Comparison of ENCODE assay signal across 8 cellular contexts in genomic region chr7:127504715-127505114, GRCh38.
DNase-seq lines count a peak whose midpoint lies in the region; ATAC-seq, FAIRE-seq and TF ChIP-seq lines count a peak whose summit lies in the region.

No MANE protein-coding gene starts in this region.

- H3K23ac ChIP-seq in H1 (ENCODE audit: insufficient read length): no peak overlapping the region
- H3K23ac ChIP-seq in neuronal stem cell (ENCODE audit: low read depth, low read length, poor library complexity): no peak overlapping the region

- peak; percentile 0 for DNase-seq in stimulated activated CD4-positive, alpha-beta T cell treated with anti-CD3 and anti-CD28 coated beads, Interleukin-12 subunit alpha, Interleukin-12 subunit beta, amount 100 ng/mL, for 4 hours
- no peak for DNase-seq in stimulated activated CD4-positive, alpha-beta T cell treated with anti-CD3 and anti-CD28 coated beads, Interleukin-1b, Interleukin-23, amount 100 ng/mL, for 48 hours
- DNase-seq in RPMI7951 (ENCODE audit: low read depth) (peak; percentile 28), H1 (ENCODE audit: low read depth in 1 of 2, low spot score in 2 of 2) (peak; percentile 23 to 74), retinal pigment epithelial cell (ENCODE audit: low read depth) (no peak), neuronal stem cell (ENCODE audit: low spot score) (no peak), midbrain (lab: John Stamatoyannopoulos, UW) (no peak)

- H3K9ac ChIP-seq in H1 (replicated peaks in 1 of 4; ENCODE audit: extremely low read depth in 1 of 4, low read depth in 3 of 4, low read length in 3 of 4): no peak overlapping the region
- H3K9ac ChIP-seq in neuronal stem cell (ENCODE audit: low read depth, low read length, poor library complexity): no peak overlapping the region

- no peak overlapping the region for H3K4ac ChIP-seq in H1 (replicated peaks; ENCODE audit: insufficient read length, low read depth, low read length)
- no peak overlapping the region for H3K4ac ChIP-seq in neuronal stem cell (ENCODE audit: low read length)

- H3K56ac ChIP-seq in H1 (replicated peaks; ENCODE audit: insufficient read length, low read depth, low read length): no peak overlapping the region

- WGBS in H1 (ENCODE audit: extremely low coverage in 1 of 2, insufficient coverage in 1 of 2, insufficient read length in 1 of 2, insufficient replicate concordance in 2 of 2, low coverage in 1 of 2, low lambda C conversion rate in 2 of 2, missing lambda C conversion rate in 1 of 2), 2 experiments: 34% methylated on average over 4 of the region's 4 CpGs; no CpG with 5 or more reads in 1 of the 2 experiments
- no CpG with 5 or more reads among the region's 4 CpGs for WGBS in neuronal stem cell (ENCODE audit: extremely low coverage in 2 of 2, insufficient read length in 2 of 2, insufficient replicate concordance in 1 of 2), 2 donors

- H4K8ac ChIP-seq in H1 (ENCODE audit: extremely low read depth, insufficient read depth, low read length): no peak overlapping the region
- H4K8ac ChIP-seq in neuronal stem cell (ENCODE audit: low read depth, low read length): no peak overlapping the region

- H4K20me1 ChIP-seq in H1 (replicated peaks in 1 of 2; ENCODE audit: control insufficient read depth in 1 of 2, insufficient read depth in 2 of 2, low read length in 2 of 2): no peaks in the 10 kb centered on the region

- H3K27ac ChIP-seq in H1 (ENCODE audit: low read depth, low read length) (no peak overlapping the region), neuronal stem cell (replicated peaks; ENCODE audit: low read length) (no peak overlapping the region)

- TF ChIP-seq POLR2A in H1 (IDR thresholded peaks at IDR 0.05; ENCODE audit: control extremely low read depth in 1 of 2, low read depth in 2 of 2, low read length in 2 of 2): no peak

- no peaks in the 10 kb centered on the region for H3K23me2 ChIP-seq in H1 (ENCODE audit: low read depth, low read length)

- H3K18ac ChIP-seq in H1 (ENCODE audit: extremely low read depth, low read length) (no peak overlapping the region), neuronal stem cell (ENCODE audit: low read length) (no peak overlapping the region)

- H2BK5ac ChIP-seq in H1 (ENCODE audit: low read depth, low read length): no peak overlapping the region
- no peak overlapping the region for H2BK5ac ChIP-seq in neuronal stem cell (ENCODE audit: low read length)

- H4K5ac ChIP-seq in H1 (ENCODE audit: insufficient read length, low read depth, low read length): no peak overlapping the region

- H3K36me3 ChIP-seq in H1 (ENCODE audit: control insufficient read depth in 2 of 4, insufficient read depth in 4 of 4, low read length in 3 of 4) (no peaks in the 10 kb centered on the region), neuronal stem cell (replicated peaks in 1 of 2; ENCODE audit: control insufficient read depth in 2 of 2, insufficient read depth in 2 of 2, low read length in 2 of 2) (no peaks in the 10 kb centered on the region)

- no peaks in the 10 kb centered on the region for H3K9me3 ChIP-seq in H1 (ENCODE audit: insufficient read depth in 2 of 2, low read depth in 1 of 2, low read length in 1 of 2)
- H3K9me3 ChIP-seq in neuronal stem cell (replicated peaks in 1 of 2; ENCODE audit: control insufficient read depth in 2 of 2, insufficient read depth in 1 of 2, low read depth in 1 of 2, low read length in 2 of 2): no peaks in the 10 kb centered on the region

- peak; percentile 48 for FAIRE-seq in H1 (lab: Jason Lieb, UNC)

- H3K4me3 ChIP-seq in H1 (ENCODE audit: extremely low read depth in 1 of 4, insufficient read depth in 2 of 4, low read depth in 3 of 4, low read length in 4 of 4) (no peak overlapping the region), retinal pigment epithelial cell (ENCODE audit: low read length) (no peak overlapping the region), neuronal stem cell (ENCODE audit: low read length in 2 of 2) (no peak overlapping the region)

- H3K79me2 ChIP-seq in H1 (ENCODE audit: control insufficient read depth in 1 of 2, insufficient read depth in 2 of 2, low read length in 2 of 2): no peaks in the 10 kb centered on the region

- no peaks in the 10 kb centered on the region for H3K4me1 ChIP-seq in H1 (replicated peaks in 1 of 4; ENCODE audit: control insufficient read depth in 3 of 4, insufficient read depth in 4 of 4, low read length in 3 of 4)
- no peaks in the 10 kb centered on the region for H3K4me1 ChIP-seq in neuronal stem cell (ENCODE audit: control insufficient read depth in 2 of 2, insufficient read depth in 1 of 2, low read depth in 1 of 2, low read length in 2 of 2)

- no peak overlapping the region for H2BK15ac ChIP-seq in H1 (ENCODE audit: low read length)
- no peak overlapping the region for H2BK15ac ChIP-seq in neuronal stem cell (ENCODE audit: low read length)

- peak; percentile 68 to 73 for TF ChIP-seq RAD21 in H1 (IDR thresholded peaks at IDR 0.05 in 1 of 2, conservative IDR thresholded peaks at IDR 0.05 in 1 of 2; ENCODE audit: low read depth in 2 of 2, low read length in 2 of 2)

- POLR2A ChIA-PET in H1 (lab: Charles Lee; ENCODE audit: partially characterized antibody): no interaction called here

- no peak for TF ChIP-seq EP300 in H1 (IDR thresholded peaks at IDR 0.05; ENCODE audit: borderline replicate concordance in 1 of 2, low read depth in 2 of 2, low read length in 2 of 2)

- peaks cover 0 to 2% (median under 1%) of the 10 kb centered on the region in 4 experiments; a peak in 2 of 7 replicates for H3K27me3 ChIP-seq in H1 (replicated peaks in 1 of 4; ENCODE audit: control insufficient read depth in 3 of 4, extremely low read depth in 1 of 4, insufficient read depth in 3 of 4, low read length in 3 of 4)
- H3K27me3 ChIP-seq in neuronal stem cell (ENCODE audit: control insufficient read depth in 3 of 3, insufficient read depth in 3 of 3, low read depth in 1 of 3, low read length in 3 of 3): no peaks in the 10 kb centered on the region

- H2AFZ ChIP-seq in H1 (ENCODE audit: low read length) (no peak overlapping the region), neuronal stem cell (ENCODE audit: low read length) (no peak overlapping the region)

- ATAC-seq in HG03039 (IDR thresholded peaks at IDR 0.05; ENCODE audit: unreplicated experiment): no peak

- H2BK12ac ChIP-seq in H1 (ENCODE audit: low read depth, low read length) (no peak overlapping the region), neuronal stem cell (ENCODE audit: low read length) (no peak overlapping the region)

- H3K14ac ChIP-seq in H1 (ENCODE audit: insufficient read length) (no peak overlapping the region), neuronal stem cell (ENCODE audit: low read length) (no peak overlapping the region)

- H2AK5ac ChIP-seq in H1 (ENCODE audit: low read depth, low read length) (no peak overlapping the region), neuronal stem cell (ENCODE audit: low read depth, low read length) (no peak overlapping the region)

- peak; percentile 80 to 85 (median 81) for TF ChIP-seq CTCF in H1 (IDR thresholded peaks at IDR 0.05; ENCODE audit: control extremely low read depth in 1 of 3, insufficient read depth in 1 of 3, low read depth in 1 of 3, low read length in 3 of 3)
- peak; percentile 62 for TF ChIP-seq CTCF in retinal pigment epithelial cell (conservative IDR thresholded peaks at IDR 0.05; ENCODE audit: low read depth, low read length)

- H3K4me2 ChIP-seq in H1 (ENCODE audit: insufficient read depth in 1 of 2, low read depth in 2 of 2, low read length in 2 of 2) (no peak overlapping the region), neuronal stem cell (ENCODE audit: insufficient read depth, low read length, poor library complexity, severe bottlenecking) (no peak overlapping the region)

- H2BK120ac ChIP-seq in H1 (replicated peaks; ENCODE audit: low read depth, low read length) (no peak overlapping the region), neuronal stem cell (ENCODE audit: low read depth, low read length) (no peak overlapping the region)

- H2BK20ac ChIP-seq in H1 (ENCODE audit: low read length): no peak overlapping the region

- H3K79me1 ChIP-seq in H1 (ENCODE audit: low read depth, low read length): no peaks in the 10 kb centered on the region
- no peaks in the 10 kb centered on the region for H3K79me1 ChIP-seq in neuronal stem cell (ENCODE audit: low read depth, low read length)

- CTCF ChIA-PET in H1 (lab: Charles Lee; ENCODE audit: partially characterized antibody): interaction anchor here (0.6 to 2.7 kb wide), 25 partner anchors 9 to 642 kb away, joined by 3 to 14 read pairs (median 4); partner anchors contain the start of gene PAX4

- H4K91ac ChIP-seq in H1 (replicated peaks; ENCODE audit: insufficient read length, low read length) (no peak overlapping the region), neuronal stem cell (ENCODE audit: low read depth, low read length, poor library complexity) (no peak overlapping the region)

TF ChIP-seq in H1, 55 proteins besides CTCF, POLR2A, EP300 and RAD21 (continues in another document):
- no peak for TF ChIP-seq FOSL1 (IDR thresholded peaks at IDR 0.05; ENCODE audit: insufficient read depth, low read depth, low read length)
- TF ChIP-seq JUN (IDR thresholded peaks at IDR 0.05; ENCODE audit: low read depth, low read length): no peak
- TF ChIP-seq TBP (IDR thresholded peaks at IDR 0.05; ENCODE audit: low read depth, low read length): no peak
- TF ChIP-seq ZNF274 (IDR thresholded peaks at IDR 0.05; ENCODE audit: borderline replicate concordance, extremely low read depth, low read length): no peak
- no peak for TF ChIP-seq RXRA (IDR thresholded peaks at IDR 0.05; ENCODE audit: insufficient read depth, low read depth, low read length)
- TF ChIP-seq EZH2 (IDR thresholded peaks at IDR 0.05; ENCODE audit: low read depth, low read length, severe bottlenecking): no peak
- no peak for TF ChIP-seq TAF1 (IDR thresholded peaks at IDR 0.05; ENCODE audit: low read depth, low read length)
- TF ChIP-seq, protein P1, sequence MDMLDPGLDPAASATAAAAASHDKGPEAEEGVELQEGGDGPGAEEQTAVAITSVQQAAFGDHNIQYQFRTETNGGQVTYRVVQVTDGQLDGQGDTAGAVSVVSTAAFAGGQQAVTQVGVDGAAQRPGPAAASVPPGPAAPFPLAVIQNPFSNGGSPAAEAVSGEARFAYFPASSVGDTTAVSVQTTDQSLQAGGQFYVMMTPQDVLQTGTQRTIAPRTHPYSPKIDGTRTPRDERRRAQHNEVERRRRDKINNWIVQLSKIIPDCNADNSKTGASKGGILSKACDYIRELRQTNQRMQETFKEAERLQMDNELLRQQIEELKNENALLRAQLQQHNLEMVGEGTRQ (IDR thresholded peaks at IDR 0.05; ENCODE audit: low read length): no peak
- no peak for TF ChIP-seq CTBP2 (IDR thresholded peaks at IDR 0.05; ENCODE audit: borderline replicate concordance, insufficient read depth, insufficient read length, low read length)
- TF ChIP-seq RFX5 (IDR thresholded peaks at IDR 0.05; ENCODE audit: borderline replicate concordance, low read depth, low read length): no peak
- no peak for TF ChIP-seq GTF2F1 (IDR thresholded peaks at IDR 0.05; ENCODE audit: borderline replicate concordance, low read depth, low read length)
- no peak for TF ChIP-seq KDM5A (IDR thresholded peaks at IDR 0.05; ENCODE audit: low read length)
- no peak for TF ChIP-seq TCF12 (IDR thresholded peaks at IDR 0.05; ENCODE audit: low read depth, low read length)
- no peak for TF ChIP-seq SIRT6 (IDR thresholded peaks at IDR 0.05; ENCODE audit: low read length)
- no peak for TF ChIP-seq POLR2AphosphoS5 (IDR thresholded peaks at IDR 0.05; ENCODE audit: low read depth, low read length)

Comparison
In these comparisons a context has a peak if more than half of its experiments do, and no peak if none do; other contexts are left out.
1. DNase-seq: peak in stimulated activated CD4-positive, alpha-beta T cell treated with anti-CD3 and anti-CD28 coated beads, Interleukin-12 subunit alpha, Interleukin-12 subunit beta, amount 100 ng/mL, for 4 hours (single experiment), RPMI7951 (single experiment) and H1 (2 of 2); none in stimulated activated CD4-positive, alpha-beta T cell treated with anti-CD3 and anti-CD28 coated beads, Interleukin-1b, Interleukin-23, amount 100 ng/mL, for 48 hours (single experiment), retinal pigment epithelial cell (single experiment), neuronal stem cell (single experiment) and midbrain (single experiment).